Comparison of ENCODE assay signal across 8 cellular contexts in genomic region chr3:196867507-196868296, GRCh38. TPM values are rescaled to one million over a fixed set of nuclear protein-coding genes. Genes with fewer than 3 reads are reported as not detected.
DNase-seq lines count a peak whose midpoint lies in the region; ATAC-seq, FAIRE-seq and TF ChIP-seq lines count a peak whose summit lies in the region.

Gene SENP5, plus strand, starts transcription at chr3:196867920. Its CDS starts 17,262 bp downstream, at chr3:196885182.

- H3K27me3 ChIP-seq in CD4-positive, alpha-beta T cell (ENCODE audit: control insufficient read depth, insufficient read depth, low read length): no peaks in the 10 kb centered on the region
- no peaks in the 10 kb centered on the region for H3K27me3 ChIP-seq in HepG2 (ENCODE audit: control insufficient read depth in 1 of 2, insufficient read depth in 2 of 2, low read length in 2 of 2)

- CTCF ChIA-PET in CD4-positive, alpha-beta T cell (lab: Charles Lee): interaction anchor here (0.7 to 5.0 kb wide), 4 partner anchors 30 to 434 kb away, joined by 3 to 34 read pairs (median 6); partner anchors contain the start of gene NCBP2
- CTCF ChIA-PET in HepG2 (lab: Yijun Ruan, JAX; ENCODE audit: low intra/inter-chr PET ratio, low total read pairs): no interaction called here

- no peaks in the 10 kb centered on the region for H3K9me3 ChIP-seq in CD4-positive, alpha-beta T cell (ENCODE audit: control insufficient read depth, low read length)
- no peaks in the 10 kb centered on the region for H3K9me3 ChIP-seq in HepG2 (ENCODE audit: low read length)

- peak; percentile 57; the same call in 1 of the 2 replicates for TF ChIP-seq RAD21 in HepG2 (CRISPR knock-in tag; IDR thresholded peaks at IDR 0.05)

- in situ Hi-C loops in HepG2 (cut with HindIII; ENCODE audit: extremely low pct_ligation_motif_present, low pct_unique_long_range_greater_than_20kb): no loop called here

- H2AFZ ChIP-seq in HepG2 (ENCODE audit: low read length): no peak within 1 kb of the TSS

- WGBS in HepG2 (ENCODE audit: low lambda C conversion rate): 2% methylated on average over 43 of the region's 93 CpGs

- H3K27me3 Mint-ChIP-seq in CD4-positive, alpha-beta T cell: no peaks in the 10 kb centered on the region

- H3K4me3 ChIP-seq in HepG2 (replicated peaks in 1 of 3; ENCODE audit: insufficient read depth in 1 of 3, low read depth in 2 of 3, low read length in 3 of 3): peak within 1 kb of the TSS; percentile 66 to 97 (median 96)

- peak; percentile 96 for ATAC-seq in CD4-positive, alpha-beta T cell (ENCODE audit: poor library complexity)
- ATAC-seq in GM19455 (IDR thresholded peaks at IDR 0.05; ENCODE audit: unreplicated experiment) (peak; percentile 87), HepG2 (peak; percentile 93)

- peaks cover 21% of the 10 kb centered on the region for H3K36me3 Mint-ChIP-seq in CD4-positive, alpha-beta T cell (ENCODE audit: low read depth)

- peak within 1 kb of the TSS; percentile 93 for H3K27ac Mint-ChIP-seq in CD4-positive, alpha-beta T cell

- peak within 1 kb of the TSS; percentile 98 for H3K4me3 Mint-ChIP-seq in CD4-positive, alpha-beta T cell

- FAIRE-seq in HepG2 (lab: Jason Lieb, UNC): no peak

- H4K20me1 ChIP-seq in HepG2 (ENCODE audit: insufficient read depth, low read length): peaks cover 11% of the 10 kb centered on the region

- TF ChIP-seq EP300 in HepG2 (IDR thresholded peaks at IDR 0.05; ENCODE audit: low read depth in 2 of 2, low read length in 2 of 2) (peak in 1 of 2 experiments; percentile 30; a peak in 1 of 4 replicates), HepG2 (CRISPR knock-in tag; IDR thresholded peaks at IDR 0.05; ENCODE audit: borderline replicate concordance) (no peak)

- H3K4me1 Mint-ChIP-seq in CD4-positive, alpha-beta T cell (ENCODE audit: low read depth): peaks cover 38% of the 10 kb centered on the region

- BruUV-seq in HepG2 (replicated peaks; lab: Mats Ljungman, UMichigan): no TSS peak

- H3K4me1 ChIP-seq in HepG2 (ENCODE audit: insufficient read depth, low read length): peaks cover 29% of the 10 kb centered on the region

- no peak for TF ChIP-seq CTCF in CD4-positive, alpha-beta T cell (IDR thresholded peaks at IDR 0.05)
- no peak; the same call in 1 of the 2 replicates for TF ChIP-seq CTCF in HepG2 (CRISPR knock-in tag; IDR thresholded peaks at IDR 0.05)

- H3K9ac ChIP-seq in HepG2 (ENCODE audit: insufficient read depth, low read depth, low read length): peak within 1 kb of the TSS; percentile 97

- intact Hi-C loops in CD4-positive, alpha-beta T cell (cut with DNase I, micrococcal nuclease): loop anchor here (1.0 to 5.0 kb wide), 3 partner anchors 75 to 300 kb away; partner anchors contain the start of genes NCBP2 (in 2 of the 2), FBXO45 (in 1 of the 2), PAK2 (in 1 of the 2) and WDR53 (in 1 of the 2)
- intact Hi-C loops in HepG2 (cut with micrococcal nuclease; ENCODE audit: unreplicated experiment): no loop called here

- H3K27ac ChIP-seq in CD4-positive, alpha-beta T cell (ENCODE audit: low read depth, low read length): peak within 1 kb of the TSS; percentile 85
- H3K27ac ChIP-seq in HepG2 (ENCODE audit: extremely low read length, insufficient read depth, low read length): peak within 1 kb of the TSS; percentile 89

- H3K9me3 Mint-ChIP-seq in CD4-positive, alpha-beta T cell: no peaks in the 10 kb centered on the region

- DNase-seq in CD4-positive, alpha-beta T cell: peak; percentile 75 to 91 (median 84)
- peak; percentile 92 for DNase-seq in HK-2 (ENCODE audit: unreplicated experiment)
- peak; percentile 96 for DNase-seq in NCI-H82 (lab: John Stamatoyannopoulos, UW)
- peak; percentile 88 to 90 for DNase-seq in activated CD4-positive, alpha-beta T cell treated with anti-CD3 and anti-CD28 coated beads, Interleukin-2, amount 50 U/mL, for 48 hours
- peak; percentile 95 for DNase-seq in dermis blood vessel endothelial cell
- DNase-seq in HepG2 (ENCODE audit: low spot score): peak; percentile 75
- peak; percentile 85 to 90 for DNase-seq in stimulated activated CD4-positive, alpha-beta T cell treated with anti-CD3 and anti-CD28 coated beads, Interleukin-2, amount 100 ng/mL, for 48 hours

- POLR2A ChIA-PET in CD4-positive, alpha-beta T cell (lab: Charles Lee): interaction anchor here (0.6 to 3.4 kb wide), 16 partner anchors 10 to 616 kb away, joined by 3 to 113 read pairs (median 4); partner anchors contain the start of genes CEP19, DLG1, DYNLT2B and FBXO45
- POLR2A ChIA-PET in HepG2 (lab: Yijun Ruan, JAX): interaction anchor here (0.6 to 2.6 kb wide), 12 partner anchors 9 to 202 kb away, joined by 3 to 33 read pairs (median 4); partner anchors contain the start of gene NCBP2

- H3K79me2 ChIP-seq in HepG2 (ENCODE audit: insufficient read depth, low read length): peaks cover 48% of the 10 kb centered on the region

- TF ChIP-seq POLR2A in HepG2 (IDR thresholded peaks at IDR 0.05; ENCODE audit: insufficient read depth in 1 of 2, low read depth in 2 of 2, low read length in 2 of 2): peak; percentile 94

- peak within 1 kb of the TSS; percentile 91 for H3K4me2 ChIP-seq in HepG2 (ENCODE audit: low read depth, low read length)

- peaks cover 1 to 6% of the 10 kb centered on the region in 2 experiments; a peak in 4 of 5 replicates for H3K36me3 ChIP-seq in HepG2 (replicated peaks in 1 of 2; ENCODE audit: control insufficient read depth in 1 of 2, insufficient read depth in 2 of 2, low read length in 2 of 2)

TF ChIP-seq in HepG2, 621 proteins besides CTCF, POLR2A, EP300 and RAD21 (continues in another document):
- TF ChIP-seq ZNF556 (CRISPR knock-in tag; IDR thresholded peaks at IDR 0.05; ENCODE audit: borderline replicate concordance): peak; percentile 75; the same call in 1 of the 2 replicates
- 0 out of 2 replicates have a peak, but pooled peaks have one; percentile 58 for TF ChIP-seq ZNF615 (CRISPR knock-in tag; IDR thresholded peaks at IDR 0.05; ENCODE audit: borderline replicate concordance)
- TF ChIP-seq SRF (IDR thresholded peaks at IDR 0.05; ENCODE audit: low read depth, low read length): peak; percentile 68; the same call in 1 of the 2 replicates
- TF ChIP-seq ZBTB26 (CRISPR knock-in tag; IDR thresholded peaks at IDR 0.05; ENCODE audit: borderline replicate concordance): peak; percentile 65; the same call in 1 of the 2 replicates
- 0 out of 2 replicates have a peak, but pooled peaks have one; percentile 2 for TF ChIP-seq ZNF747 (CRISPR knock-in tag; IDR thresholded peaks at IDR 0.05; ENCODE audit: borderline replicate concordance)
- no peak; the same call in 1 of the 2 replicates for TF ChIP-seq ZNF784 (CRISPR knock-in tag; IDR thresholded peaks at IDR 0.05; ENCODE audit: borderline replicate concordance)
- TF ChIP-seq PAWR (CRISPR knock-in tag; IDR thresholded peaks at IDR 0.05; ENCODE audit: borderline replicate concordance): no peak

RNA-seq across cellular contexts. Expression of gene SENP5, which starts in this region (rescaled TPM):
- total RNA-seq in CD4-positive, alpha-beta T cell: 10 to 100 TPM; 62.7 to 64.7 TPM
- total RNA-seq in dermis blood vessel endothelial cell (37.6 and 52.2 TPM in 2 replicates), HepG2 (2016; rRNA removed; fragmentation: Illumina TruSeq; extraction: Trizol) (30.9 and 45.2 TPM in 2 replicates)
- 9.7 and 12.6 TPM in 2 replicates for total RNA-seq in HepG2 (2016; cell fraction: cytosol; rRNA removed; fragmentation: Illumina TruSeq; extraction: Trizol; ENCODE audit: low read depth)
- total RNA-seq in HepG2 (2016; cell fraction: insoluble cytoplasmic fraction; rRNA removed; fragmentation: Illumina TruSeq; extraction: Trizol): 30.3 and 40.5 TPM in 2 replicates
- total RNA-seq in HepG2 (2016; cell fraction: membrane; rRNA removed; fragmentation: Illumina TruSeq; extraction: Trizol): 24.2 and 24.5 TPM in 2 replicates
- 34.9 and 40.2 TPM in 2 replicates for total RNA-seq in HepG2 (2016; cell fraction: nucleus; rRNA removed; fragmentation: Illumina TruSeq; extraction: Trizol)
- polyA plus RNA-seq in HepG2 (2011; rRNA removed): 17.6 and 18.7 TPM in 2 replicates
- 5.6 and 8.4 TPM in 2 replicates for polyA plus RNA-seq in HepG2 (2011; cell fraction: cytosol; rRNA removed)
- polyA plus RNA-seq in HepG2 (2011; cell fraction: nucleus; rRNA removed): 14.6 and 18.5 TPM in 2 replicates
- 12.5 and 13.3 TPM in 2 replicates for polyA plus RNA-seq in HepG2 (2012)
- 4.8 and 5.6 TPM in 2 replicates for polyA plus RNA-seq in HepG2 (2016; cell fraction: cytosol; fragmentation: Illumina TruSeq; extraction: Trizol; ENCODE audit: low read depth)
- polyA plus RNA-seq in HepG2 (2016; cell fraction: insoluble cytoplasmic fraction; fragmentation: Illumina TruSeq; extraction: Trizol; ENCODE audit: low read depth): 17.3 and 18.0 TPM in 2 replicates
- polyA plus RNA-seq in HepG2 (2016; cell fraction: membrane; fragmentation: Illumina TruSeq; extraction: Trizol; ENCODE audit: low read depth): 7.5 and 10.0 TPM in 2 replicates
- 28.9 and 29.5 TPM in 2 replicates for polyA plus RNA-seq in HepG2 (2016; cell fraction: nucleus; fragmentation: Illumina TruSeq; extraction: Trizol; ENCODE audit: insufficient read depth, low read depth)
- polyA minus RNA-seq in HepG2 (2011; rRNA and poly(A)+ RNA removed; ENCODE audit: low replicate concordance): 106 and 135 TPM in 2 replicates
- polyA minus RNA-seq in HepG2 (2011; cell fraction: cytosol; rRNA and poly(A)+ RNA removed): 35.1 and 39.0 TPM in 2 replicates
- polyA minus RNA-seq in HepG2 (2011; cell fraction: nucleus; rRNA and poly(A)+ RNA removed): 52.5 and 54.3 TPM in 2 replicates

Comparison
In these comparisons a context has a peak if more than half of its experiments do, and no peak if none do; other contexts are left out.
1. Peak in every context shown above with its lines: DNase-seq, ATAC-seq, H3K4me3 ChIP-seq and H3K27ac ChIP-seq.